Comparison of ENCODE assay signal across 8 cellular contexts in the genomic region with DNA sequence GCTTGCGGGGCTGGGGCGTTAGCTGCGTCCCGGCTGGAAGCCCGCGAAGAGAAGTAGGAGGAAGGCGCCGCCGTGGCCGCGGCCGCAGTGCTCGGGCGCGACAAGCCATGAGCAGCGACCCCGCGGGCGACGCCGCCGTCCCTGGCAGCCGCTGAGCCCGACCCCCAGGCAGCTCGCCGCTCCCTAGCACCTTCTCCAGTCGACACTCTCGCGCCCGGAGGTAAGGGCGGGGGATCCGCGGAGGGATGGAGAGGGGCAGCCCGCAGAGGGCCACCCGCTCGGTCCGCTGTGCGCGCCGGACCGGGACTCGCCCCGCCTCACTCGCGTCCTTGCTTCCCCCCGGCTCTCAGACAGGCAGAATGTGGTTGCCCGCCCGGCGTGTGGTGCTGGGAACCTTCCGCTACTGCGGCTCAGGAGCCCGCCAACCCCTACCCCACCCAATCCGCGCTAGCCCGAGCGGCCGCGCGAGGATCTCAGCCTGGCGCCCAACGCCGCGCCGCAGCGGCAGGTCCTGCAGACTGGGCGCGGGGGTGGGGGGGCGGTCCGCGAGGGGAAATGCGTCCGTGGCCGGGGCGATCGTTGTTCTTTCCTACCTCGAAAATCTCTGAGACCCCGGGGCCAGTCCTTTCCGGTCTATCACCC. TPM values are rescaled to one million over a fixed set of nuclear protein-coding genes. Genes with fewer than 3 reads are reported as not detected.
DNase-seq lines count a peak whose midpoint lies in the region; ATAC-seq and TF ChIP-seq lines count a peak whose summit lies in the region.

LRRC8C (plus strand) TSS at position 18 of the 642 bp plus-strand sequence. CDS start 53,354 bp downstream, outside the sequence.

- no peaks in the 10 kb centered on the region for H3K36me3 Mint-ChIP-seq in chondrocyte (ENCODE audit: low read depth)

- peak; percentile 44 for ATAC-seq in HG02763 (IDR thresholded peaks at IDR 0.05; ENCODE audit: unreplicated experiment)
- ATAC-seq in activated CD4-positive, CD25-positive, alpha-beta regulatory T cell treated with anti-CD3 and anti-CD28 coated beads, Interleukin-2, amount 50 U/mL, for 24 hours: peak; percentile 30 to 31

- in situ Hi-C loops in GM13976 (cut with MboI; ENCODE audit: low sequenced_read_pairs, unreplicated experiment): loop anchor here (10.0 kb wide), 1 partner anchor 132 kb away; no protein-coding TSS in a partner anchor

- TF ChIP-seq CTCF in GM13976 (IDR thresholded peaks at IDR 0.05; ENCODE audit: borderline replicate concordance, control extremely low read depth, extremely low read depth, insufficient read depth, missing control alignments): no peak
- peak; percentile 61 for TF ChIP-seq CTCF in chondrocyte (IDR thresholded peaks at IDR 0.05)

- peaks cover 24% of the 10 kb centered on the region for H3K4me1 Mint-ChIP-seq in chondrocyte (ENCODE audit: low read depth)

- H3K27me3 Mint-ChIP-seq in chondrocyte (ENCODE audit: low read depth): no peaks in the 10 kb centered on the region

- DNase-seq in A172 (ENCODE audit: low spot score) (peak; percentile 11), GM13976 (ENCODE audit: low spot score) (peak; percentile 67), NCI-H1105 treated with DMSO at 0.1 percent for 48 hours (lab: John Stamatoyannopoulos, UW) (peak; percentile 72), chondrocyte (ENCODE audit: low spot score) (peak; percentile 91), left kidney (ENCODE audit: low read depth, low spot score) (peak; percentile 89)
- peak; percentile 58 for DNase-seq in stimulated activated CD4-positive, alpha-beta T cell treated with anti-CD3 and anti-CD28 coated beads, Interleukin-4, amount 100 ng/mL, for 24 hours

- H3K27ac Mint-ChIP-seq in chondrocyte (ENCODE audit: unreplicated experiment): peak within 1 kb of the TSS; percentile 77

- no peaks in the 10 kb centered on the region for H3K9me3 Mint-ChIP-seq in chondrocyte (ENCODE audit: low read depth)

- peak within 1 kb of the TSS; percentile 85 for H3K4me3 Mint-ChIP-seq in chondrocyte (ENCODE audit: unreplicated experiment)

RNA-seq across cellular contexts. Expression of gene LRRC8C, which starts in this region (rescaled TPM):
- total RNA-seq in A172 (2014; rRNA removed; shearing (Covaris generic)): 2.0 and 3.0 TPM in 2 replicates
- 2.3 to 2.6 TPM (median 2.3 TPM) in 3 replicates for total RNA-seq in chondrocyte

Comparison
In these comparisons a context has a peak if more than half of its experiments do, and no peak if none do; other contexts are left out.
1. Peak in every context shown above with its lines: DNase-seq and ATAC-seq.
2. DNase-seq: peak in every context shown above with its lines; median percentile 91 in chondrocyte; 89 in left kidney; 72 in NCI-H1105 treated with DMSO at 0.1 percent for 48 hours; 67 in GM13976; 58 in stimulated activated CD4-positive, alpha-beta T cell treated with anti-CD3 and anti-CD28 coated beads, Interleukin-4, amount 100 ng/mL, for 24 hours; 11 in A172.